5 cellular contexts compared by ENCODE assay signal in genomic region chr1:223399393-223399792, GRCh38. TPM values are rescaled to one million over a fixed set of nuclear protein-coding genes. Genes with fewer than 3 reads are reported as not detected.
"Had no signal": no experiment of that assay in that cellular context is flagged by ENCODE, and none has a peak within 500 bp of the region (broad histone marks: within the 10 kb centered on the region; RNA-seq: fewer than 3 reads in every experiment).

No MANE protein-coding gene starts in this region.

RNA-seq across cellular contexts. Expression of gene CCDC185, which starts 6.2 kb away (rescaled TPM):
- total RNA-seq: HepG2, HT-29, HT1080, IMR-90 had no signal
- polyA plus RNA-seq: HepG2, IgD-negative memory B cell, IMR-90 had no signal

RNA-seq across cellular contexts. Expression of gene SUSD4, which starts 35.4 kb away (rescaled TPM):
- total RNA-seq: HepG2 had no signal
- polyA plus RNA-seq: HepG2 had no signal
